Comparison of ENCODE assay signal across 1 cellular context in the genomic region with DNA sequence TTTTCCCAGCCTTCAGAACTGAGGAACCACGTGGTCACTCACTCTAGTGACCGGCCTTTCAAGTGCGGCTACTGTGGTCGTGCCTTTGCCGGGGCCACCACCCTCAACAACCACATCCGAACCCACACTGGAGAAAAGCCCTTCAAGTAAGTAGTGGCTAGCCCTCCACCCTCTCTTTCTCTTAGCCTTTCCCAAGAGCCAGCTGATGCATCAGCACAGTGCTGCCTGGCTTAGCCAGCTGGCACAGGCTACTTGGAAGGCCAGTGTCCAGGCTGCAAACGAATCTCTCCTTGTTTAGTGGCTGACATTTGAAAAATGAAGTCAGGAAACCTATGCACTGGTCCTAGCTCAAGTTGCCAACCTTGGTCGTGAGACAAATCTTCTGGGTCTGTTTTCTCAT.
TF ChIP-seq lines count a peak whose summit lies in the region.

No MANE protein-coding gene starts in this region.

TF ChIP-seq in SK-N-SH, 30 proteins besides CTCF, POLR2A, EP300 and RAD21:
- TF ChIP-seq, protein P1, sequence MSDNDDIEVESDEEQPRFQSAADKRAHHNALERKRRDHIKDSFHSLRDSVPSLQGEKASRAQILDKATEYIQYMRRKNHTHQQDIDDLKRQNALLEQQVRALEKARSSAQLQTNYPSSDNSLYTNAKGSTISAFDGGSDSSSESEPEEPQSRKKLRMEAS (IDR thresholded peaks at IDR 0.05; ENCODE audit: low read depth) = no peak
- no peak for TF ChIP-seq FOXM1 (IDR thresholded peaks at IDR 0.05; ENCODE audit: low read depth)
- TF ChIP-seq, protein P2, sequence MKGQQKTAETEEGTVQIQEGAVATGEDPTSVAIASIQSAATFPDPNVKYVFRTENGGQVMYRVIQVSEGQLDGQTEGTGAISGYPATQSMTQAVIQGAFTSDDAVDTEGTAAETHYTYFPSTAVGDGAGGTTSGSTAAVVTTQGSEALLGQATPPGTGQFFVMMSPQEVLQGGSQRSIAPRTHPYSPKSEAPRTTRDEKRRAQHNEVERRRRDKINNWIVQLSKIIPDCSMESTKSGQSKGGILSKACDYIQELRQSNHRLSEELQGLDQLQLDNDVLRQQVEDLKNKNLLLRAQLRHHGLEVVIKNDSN (IDR thresholded peaks at IDR 0.05; ENCODE audit: borderline replicate concordance, low read depth) = no peak
- no peak for TF ChIP-seq CHD2 (IDR thresholded peaks at IDR 0.05; ENCODE audit: low read length, partially characterized antibody)
- TF ChIP-seq, protein P3, sequence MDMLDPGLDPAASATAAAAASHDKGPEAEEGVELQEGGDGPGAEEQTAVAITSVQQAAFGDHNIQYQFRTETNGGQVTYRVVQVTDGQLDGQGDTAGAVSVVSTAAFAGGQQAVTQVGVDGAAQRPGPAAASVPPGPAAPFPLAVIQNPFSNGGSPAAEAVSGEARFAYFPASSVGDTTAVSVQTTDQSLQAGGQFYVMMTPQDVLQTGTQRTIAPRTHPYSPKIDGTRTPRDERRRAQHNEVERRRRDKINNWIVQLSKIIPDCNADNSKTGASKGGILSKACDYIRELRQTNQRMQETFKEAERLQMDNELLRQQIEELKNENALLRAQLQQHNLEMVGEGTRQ (IDR thresholded peaks at IDR 0.05; ENCODE audit: borderline replicate concordance, low read depth, low read length) = no peak
- no peak for TF ChIP-seq TAF1 (IDR thresholded peaks at IDR 0.05; ENCODE audit: borderline replicate concordance, low read depth, low read length)
- TF ChIP-seq RXRA (IDR thresholded peaks at IDR 0.05; ENCODE audit: borderline replicate concordance, low read depth) = no peak
- no peak for TF ChIP-seq MXI1 (IDR thresholded peaks at IDR 0.05; ENCODE audit: low read depth, low read length)
